Comparison of ENCODE assay signal across 13 cellular contexts in genomic region chr3:194572944-194573491, GRCh38.
DNase-seq lines count a peak whose midpoint lies in the region; ATAC-seq and TF ChIP-seq lines count a peak whose summit lies in the region.
"Had no signal": no experiment of that assay in that cellular context is flagged by ENCODE, and none has a peak within 500 bp of the region (broad histone marks: within the 10 kb centered on the region; RNA-seq: fewer than 3 reads in every experiment).

No MANE protein-coding gene starts in this region.

- peak overlapping the region; percentile 93 for H3K27ac ChIP-seq in SJCRH30
- H3K27ac ChIP-seq: Peyer's patch, right lobe of liver had no signal

- peak; percentile 56 for DNase-seq in EH (ENCODE audit: low read depth)
- no peak for DNase-seq in SJCRH30
- DNase-seq in fibroblast of mammary gland (ENCODE audit: low read depth): peak; percentile 92
- DNase-seq in retina: peak; percentile 52
- no peak for DNase-seq in COLO829 (ENCODE audit: low spot score)
- no peak for DNase-seq in mucosa of descending colon
- DNase-seq in endothelial cell (ENCODE audit: low spot score): no peak
- DNase-seq in NCI-H187 treated with DMSO at 0.1 percent for 48 hours (lab: John Stamatoyannopoulos, UW): no peak

- H3K4me3 ChIP-seq in SJCRH30 (no peak overlapping the region), fibroblast of mammary gland (ENCODE audit: control insufficient read depth, low read depth, low read length) (no peak overlapping the region), mucosa of descending colon (no peak overlapping the region)
- H3K4me3 ChIP-seq: Peyer's patch, right lobe of liver, uterus had no signal

- H3K27me3 ChIP-seq in SJCRH30: no peaks in the 10 kb centered on the region
- H3K27me3 ChIP-seq: Peyer's patch, right lobe of liver, uterus had no signal

- H3K36me3 ChIP-seq in SJCRH30 (no peaks in the 10 kb centered on the region), mucosa of descending colon (ENCODE audit: low read depth) (no peaks in the 10 kb centered on the region)
- H3K36me3 ChIP-seq: Peyer's patch, right lobe of liver, uterus had no signal

- H3K4me1 Mint-ChIP-seq in endothelial cell (ENCODE audit: unreplicated experiment): peaks cover 10% of the 10 kb centered on the region

- no peak for ATAC-seq in mucosa of descending colon

- H3K9me3 Mint-ChIP-seq in endothelial cell (ENCODE audit: unreplicated experiment): no peaks in the 10 kb centered on the region
- H3K9me3 Mint-ChIP-seq: CD8-positive, alpha-beta T cell; central memory CD8-positive, alpha-beta T cell had no signal

- H3K4me1 ChIP-seq in SJCRH30 (peaks cover 48% of the 10 kb centered on the region), mucosa of descending colon (ENCODE audit: low read depth) (no peaks in the 10 kb centered on the region)
- H3K4me1 ChIP-seq: Peyer's patch, uterus had no signal

- H3K9me3 ChIP-seq in SJCRH30 (replicated peaks) (no peaks in the 10 kb centered on the region), mucosa of descending colon (no peaks in the 10 kb centered on the region)
- H3K9me3 ChIP-seq: Peyer's patch, right lobe of liver, uterus had no signal

- H3K36me3 Mint-ChIP-seq in endothelial cell (ENCODE audit: low read depth, unreplicated experiment): no peaks in the 10 kb centered on the region
- H3K36me3 Mint-ChIP-seq: CD8-positive, alpha-beta T cell had no signal

- TF ChIP-seq CTCF in fibroblast of mammary gland (conservative IDR thresholded peaks at IDR 0.05; ENCODE audit: control insufficient read depth, insufficient read depth, low read depth, low read length): no peak
- TF ChIP-seq CTCF in mucosa of descending colon (IDR thresholded peaks at IDR 0.05): no peak
- no peak for TF ChIP-seq CTCF in endothelial cell (IDR thresholded peaks at IDR 0.05; ENCODE audit: unreplicated experiment)

- no peak overlapping the region for H3K4me3 Mint-ChIP-seq in endothelial cell (ENCODE audit: unreplicated experiment)
- H3K4me3 Mint-ChIP-seq: CD8-positive, alpha-beta T cell; central memory CD8-positive, alpha-beta T cell had no signal

- H3K27me3 Mint-ChIP-seq in endothelial cell (ENCODE audit: unreplicated experiment): peaks cover 9% of the 10 kb centered on the region

- H3K27ac Mint-ChIP-seq in endothelial cell (ENCODE audit: unreplicated experiment): no peak overlapping the region
- H3K27ac Mint-ChIP-seq: CD8-positive, alpha-beta T cell had no signal

- intact Hi-C loops in mucosa of descending colon (cut with DNase I, micrococcal nuclease): loop anchor here in 1 of 2 donors (5.0 kb wide), 1 partner anchor 101 kb away; no protein-coding TSS in a partner anchor

Comparison
In these comparisons a context has a peak if more than half of its experiments do, and no peak if none do; other contexts are left out.
1. DNase-seq: peak in EH (single experiment), fibroblast of mammary gland (single experiment) and retina (single experiment); none in SJCRH30 (0 of 2), COLO829 (single experiment), mucosa of descending colon (0 of 3), endothelial cell (single experiment) and NCI-H187 treated with DMSO at 0.1 percent for 48 hours (single experiment).